In the genomic region with DNA sequence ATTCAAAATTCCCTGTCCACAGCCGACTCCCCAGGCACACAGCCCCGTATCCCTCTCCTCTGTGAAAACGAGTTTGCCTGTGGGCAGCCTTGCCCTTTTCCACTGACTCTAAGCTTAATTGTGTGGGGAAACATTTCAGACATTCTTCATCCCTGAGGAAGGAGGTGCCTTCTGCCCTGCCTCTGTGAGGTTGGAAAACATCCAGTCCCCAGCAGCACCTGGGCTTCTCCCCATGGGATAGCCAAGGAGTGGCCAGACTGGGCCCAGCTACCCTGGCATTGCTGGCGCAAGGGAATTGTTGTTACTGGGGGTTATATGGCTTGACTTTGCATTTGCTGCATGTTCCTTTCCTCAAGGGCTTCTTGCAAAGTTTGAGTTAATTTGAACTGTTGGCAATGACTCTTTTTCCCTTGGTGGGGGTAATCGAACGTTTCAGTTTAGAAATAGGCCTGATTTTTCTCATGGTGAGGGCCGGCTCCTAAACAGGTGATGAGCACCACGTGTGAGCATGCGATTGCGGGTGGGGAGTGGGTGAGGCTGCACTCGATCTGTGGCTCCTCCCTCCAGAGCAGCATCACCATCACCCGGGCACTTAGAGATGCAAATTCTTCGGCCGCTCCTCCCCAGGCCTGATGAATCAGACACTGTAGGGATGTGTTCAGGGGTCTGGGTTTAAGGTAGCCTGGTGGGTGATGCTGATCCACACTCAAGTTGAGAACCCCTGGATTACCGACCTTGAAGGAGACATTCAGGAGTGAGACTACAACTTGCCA, we compare ENCODE assay signal across 26 cellular contexts. TPM values are rescaled to one million over a fixed set of nuclear protein-coding genes. Genes with fewer than 3 reads are reported as not detected.
"Had no signal": no experiment of that assay in that cellular context is flagged by ENCODE, and none has a peak within 500 bp of the region (broad histone marks: within the 10 kb centered on the region; RNA-seq: fewer than 3 reads in every experiment).

No MANE protein-coding gene starts in this region.

- H3K4me3 ChIP-seq: adrenal gland, cardiac muscle cell had no signal

- H3K4me1 ChIP-seq: adrenal gland had no signal

- H3K36me3 ChIP-seq: adrenal gland, cardiac muscle cell had no signal

- FAIRE-seq: TTC549 had no signal

- H3K27ac ChIP-seq: adrenal gland, cardiac muscle cell had no signal

- H3K27me3 ChIP-seq: adrenal gland, cardiac muscle cell had no signal

- H3K9me3 ChIP-seq: adrenal gland had no signal

- DNase-seq: activated CD4-positive, alpha-beta memory T cell treated with anti-CD3 and anti-CD28 coated beads, Interleukin-2, amount 10 ng/mL, durations not matched to agents 7 days and 5 days; activated CD4-positive, alpha-beta T cell treated with anti-CD3 and anti-CD28 coated beads, Interleukin-2, amount 10 ng/mL, durations not matched to agents 7 days and 5 days; activated CD4-positive, CD25-positive, alpha-beta regulatory T cell; activated CD8-positive, alpha-beta memory T cell treated with anti-CD3 and anti-CD28 coated beads, Interleukin-2, amount 50 U/mL, for 4 hours; activated naive CD4-positive, alpha-beta T cell treated with anti-CD3 and anti-CD28 coated beads, Interleukin-2, amount 50 U/mL, for 16 hours; activated naive CD8-positive, alpha-beta T cell treated with anti-CD3 and anti-CD28 coated beads, Interleukin-2, amount 10 ng/mL, durations not matched to agents 7 days and 5 days; activated T-cell treated with anti-CD3 and anti-CD28 coated beads, Interleukin-2, amount 50 U/mL, for 1 hour; aorta; KG1; NCI-H1092; NCI-H1417; NCI-H2029; NCI-H2107; NCI-H2171 treated with DMSO at 0.1 percent for 48 hours; NCI-H226; NCI-H526 treated with DMSO at 0.1 percent for 48 hours; NCI-H82; T-cell; T-helper 2 cell; T1000 had no signal

RNA-seq across cellular contexts. Expression of a gene that starts 29.9 kb away (rescaled TPM):
- total RNA-seq: MCF 10A, NCI-H460, RPMI7951 had no signal
